2 cellular contexts compared by ENCODE assay signal in genomic region chr7:157556339-157556944, GRCh38.
TF ChIP-seq lines count a peak whose summit lies in the region.

No MANE protein-coding gene starts in this region.

TF ChIP-seq in IMR-90, 13 proteins besides CTCF, POLR2A, EP300 and RAD21:
- TF ChIP-seq RFX5 (IDR thresholded peaks at IDR 0.05; ENCODE audit: low read depth, low read length) (no peak), MAZ (IDR thresholded peaks at IDR 0.05; ENCODE audit: borderline replicate concordance, low read depth, low read length) (no peak), MXI1 (IDR thresholded peaks at IDR 0.05; ENCODE audit: borderline replicate concordance, low read depth, low read length) (no peak), NFE2L2 (IDR thresholded peaks at IDR 0.05; ENCODE audit: low read depth, low read length) (no peak), SMC3 (IDR thresholded peaks at IDR 0.05; ENCODE audit: low read depth, low read length) (no peak), MAFK (IDR thresholded peaks at IDR 0.05; ENCODE audit: low read depth, low read length) (no peak), USF2 (IDR thresholded peaks at IDR 0.05; ENCODE audit: low read depth, low read length) (no peak), CHD1 (IDR thresholded peaks at IDR 0.05; ENCODE audit: low read depth, low read length) (no peak), FOS (IDR thresholded peaks at IDR 0.05; ENCODE audit: low read depth, low read length) (no peak), CEBPB (IDR thresholded peaks at IDR 0.05; ENCODE audit: low read depth, low read length) (no peak), RCOR1 (IDR thresholded peaks at IDR 0.05; ENCODE audit: insufficient replicate concordance, low read length) (no peak), ELK1 (IDR thresholded peaks at IDR 0.05; ENCODE audit: borderline replicate concordance, low read depth, low read length) (no peak), BHLHE40 (IDR thresholded peaks at IDR 0.05; ENCODE audit: low read depth, low read length) (no peak)

TF ChIP-seq in endothelial cell of umbilical vein, 7 proteins besides CTCF, POLR2A, EP300 and RAD21:
- TF ChIP-seq POLR2AphosphoS5 (IDR thresholded peaks at IDR 0.05; ENCODE audit: insufficient read depth, low read depth, low read length) (no peak), MAX (IDR thresholded peaks at IDR 0.05; ENCODE audit: insufficient read depth, insufficient read length) (peak; percentile 32)
